ENCODE assay signal across 20 cellular contexts in genomic region chr5:58739051-58739450, GRCh38.
DNase-seq lines count a peak whose midpoint lies in the region; ATAC-seq, FAIRE-seq and TF ChIP-seq lines count a peak whose summit lies in the region.
"Had no signal": no experiment of that assay in that cellular context is flagged by ENCODE, and none has a peak within 500 bp of the region (broad histone marks: within the 10 kb centered on the region; RNA-seq: fewer than 3 reads in every experiment).

No MANE protein-coding gene starts in this region.

- no peak overlapping the region for H2BK12ac ChIP-seq in H1 (ENCODE audit: low read depth, low read length)

- H4K20me1 ChIP-seq in IMR-90 (ENCODE audit: insufficient read depth, low read length) (no peaks in the 10 kb centered on the region), H1 (replicated peaks in 1 of 2; ENCODE audit: control insufficient read depth in 1 of 2, insufficient read depth in 2 of 2, low read length in 2 of 2) (no peaks in the 10 kb centered on the region)
- H4K20me1 ChIP-seq: BLaER1 treated with 17β-estradiol and CSF1 and Interleukin-3, amounts not matched to agents 10 nM and 100 nM had no signal

- no peak overlapping the region for H3K27ac ChIP-seq in A549
- H3K27ac ChIP-seq in IMR-90 (ENCODE audit: insufficient read depth, low read length), result no peak overlapping the region
- H3K27ac ChIP-seq in H1 (ENCODE audit: low read depth, low read length), result no peak overlapping the region
- H3K27ac ChIP-seq: BLaER1 treated with 17β-estradiol and CSF1 and Interleukin-3, amounts not matched to agents 10 nM and 100 nM; C4-2B had no signal

- DNase-seq in A549 (ENCODE audit: low read depth in 1 of 2, low spot score in 1 of 2) (no peak), IMR-90 (no peak), H1 (ENCODE audit: low read depth in 1 of 2, low spot score in 2 of 2) (no peak), GM13977 (ENCODE audit: low spot score) (no peak), GDM1 (lab: John Stamatoyannopoulos, UW) (no peak)
- DNase-seq: 8988T; AML-193; Caco-2; Calu3; CD4-positive, alpha-beta T cell; CD8-positive, alpha-beta T cell; DMS79 treated with DMSO at 0.1 percent for 48 hours had no signal

- H2BK15ac ChIP-seq in IMR-90 (ENCODE audit: low read depth, low read length) (no peak overlapping the region), H1 (ENCODE audit: low read length) (no peak overlapping the region)

- H3K79me2 ChIP-seq in H1 (ENCODE audit: control insufficient read depth in 1 of 2, insufficient read depth in 2 of 2, low read length in 2 of 2), result no peaks in the 10 kb centered on the region

- H3K23me2 ChIP-seq in H1 (ENCODE audit: low read depth, low read length), result no peaks in the 10 kb centered on the region

- TF ChIP-seq POLR2A in A549 (IDR thresholded peaks at IDR 0.05; ENCODE audit: low read length) (no peak), IMR-90 (IDR thresholded peaks at IDR 0.05; ENCODE audit: low read depth, low read length) (no peak), H1 (IDR thresholded peaks at IDR 0.05; ENCODE audit: control extremely low read depth in 1 of 2, low read depth in 2 of 2, low read length in 2 of 2) (no peak)

- TF ChIP-seq RAD21 in A549 (conservative IDR thresholded peaks at IDR 0.05 in 1 of 2, IDR thresholded peaks at IDR 0.05 in 1 of 2) (no peak), IMR-90 (IDR thresholded peaks at IDR 0.05; ENCODE audit: low read length) (no peak), H1 (IDR thresholded peaks at IDR 0.05 in 1 of 2, conservative IDR thresholded peaks at IDR 0.05 in 1 of 2; ENCODE audit: low read depth in 2 of 2, low read length in 2 of 2) (no peak)

- H3K23ac ChIP-seq in IMR-90 (ENCODE audit: low read depth, low read length), result no peak overlapping the region
- H3K23ac ChIP-seq in H1 (ENCODE audit: insufficient read length), result no peak overlapping the region

- no peak overlapping the region for H3K4me3 ChIP-seq in A549
- no peak overlapping the region for H3K4me3 ChIP-seq in IMR-90 (ENCODE audit: insufficient read depth, low read depth, low read length)
- H3K4me3 ChIP-seq in H1 (ENCODE audit: extremely low read depth in 1 of 4, insufficient read depth in 2 of 4, low read depth in 3 of 4, low read length in 4 of 4), result no peak overlapping the region
- H3K4me3 ChIP-seq: BLaER1 treated with 17β-estradiol and CSF1 and Interleukin-3, amounts not matched to agents 10 nM and 100 nM; GM12878 had no signal

- H3K9me3 ChIP-seq in A549 (no peaks in the 10 kb centered on the region), IMR-90 (ENCODE audit: control insufficient read depth, insufficient read depth, low read length) (no peaks in the 10 kb centered on the region), H1 (ENCODE audit: insufficient read depth in 2 of 2, low read depth in 1 of 2, low read length in 1 of 2) (no peaks in the 10 kb centered on the region; a peak in 1 of 4 replicates)
- H3K9me3 ChIP-seq: BLaER1 treated with 17β-estradiol and CSF1 and Interleukin-3, amounts not matched to agents 10 nM and 100 nM; Caco-2 had no signal

- H2AK5ac ChIP-seq in IMR-90 (ENCODE audit: low read depth, low read length), result no peak overlapping the region
- no peak overlapping the region for H2AK5ac ChIP-seq in H1 (ENCODE audit: low read depth, low read length)

- H4K5ac ChIP-seq in IMR-90 (ENCODE audit: low read depth, low read length) (no peak overlapping the region), H1 (ENCODE audit: insufficient read length, low read depth, low read length) (no peak overlapping the region)

- H3K4ac ChIP-seq in IMR-90 (ENCODE audit: low read depth, low read length) (no peak overlapping the region), H1 (replicated peaks; ENCODE audit: insufficient read length, low read depth, low read length) (no peak overlapping the region)

- no peak overlapping the region for H2AK9ac ChIP-seq in IMR-90 (replicated peaks; ENCODE audit: low read depth, low read length, poor library complexity)

- H3K14ac ChIP-seq in IMR-90 (replicated peaks; ENCODE audit: low read depth, low read length) (no peak overlapping the region), H1 (ENCODE audit: insufficient read length) (no peak overlapping the region)

- no peak for TF ChIP-seq EP300 in A549 (IDR thresholded peaks at IDR 0.05)
- TF ChIP-seq EP300 in H1 (IDR thresholded peaks at IDR 0.05; ENCODE audit: borderline replicate concordance in 1 of 2, low read depth in 2 of 2, low read length in 2 of 2), result no peak

- H3K18ac ChIP-seq in IMR-90 (ENCODE audit: low read depth, low read length) (no peak overlapping the region), H1 (ENCODE audit: extremely low read depth, low read length) (no peak overlapping the region)

- H3K27me3 ChIP-seq in IMR-90 (ENCODE audit: control insufficient read depth, insufficient read depth, low read length) (no peaks in the 10 kb centered on the region), H1 (replicated peaks in 1 of 4; ENCODE audit: control insufficient read depth in 3 of 4, extremely low read depth in 1 of 4, insufficient read depth in 3 of 4, low read length in 3 of 4) (no peaks in the 10 kb centered on the region)
- H3K27me3 ChIP-seq: BLaER1 treated with 17β-estradiol and CSF1 and Interleukin-3, amounts not matched to agents 10 nM and 100 nM had no signal

- H3K56ac ChIP-seq in IMR-90 (ENCODE audit: extremely low read depth, insufficient read depth, low read length) (no peak overlapping the region), H1 (replicated peaks; ENCODE audit: insufficient read length, low read depth, low read length) (no peak overlapping the region)

- in situ Hi-C loops in IMR-90 (cut with MboI; ENCODE audit: low sequenced_read_pairs) (no loop called here), GM13977 (cut with MboI; ENCODE audit: low pct_unique_long_range_greater_than_20kb, low sequenced_read_pairs, unreplicated experiment) (no loop called here)

- H3K79me1 ChIP-seq in IMR-90 (ENCODE audit: low read depth in 1 of 2, low read length in 2 of 2) (no peaks in the 10 kb centered on the region), H1 (ENCODE audit: low read depth, low read length) (no peaks in the 10 kb centered on the region)

- no peak for TF ChIP-seq CTCF in A549 (IDR thresholded peaks at IDR 0.05)
- TF ChIP-seq CTCF in IMR-90 (conservative IDR thresholded peaks at IDR 0.05; ENCODE audit: low read depth, low read length), result no peak
- no peak for TF ChIP-seq CTCF in H1 (IDR thresholded peaks at IDR 0.05; ENCODE audit: control extremely low read depth in 1 of 3, insufficient read depth in 1 of 3, low read depth in 1 of 3, low read length in 3 of 3)
- no peak for TF ChIP-seq CTCF in GM13977 (IDR thresholded peaks at IDR 0.05; ENCODE audit: extremely low read depth, insufficient read depth, missing control alignments)

- no peak overlapping the region for H4K91ac ChIP-seq in IMR-90 (ENCODE audit: insufficient read depth, low read depth, low read length)
- no peak overlapping the region for H4K91ac ChIP-seq in H1 (replicated peaks; ENCODE audit: insufficient read length, low read length)

- intact Hi-C loops in IMR-90 (cut with micrococcal nuclease), result no loop called here

- no peaks in the 10 kb centered on the region for H3K9me1 ChIP-seq in IMR-90 (ENCODE audit: insufficient read depth, low read length)

- H2BK120ac ChIP-seq in IMR-90 (ENCODE audit: low read depth, low read length) (no peak overlapping the region), H1 (replicated peaks; ENCODE audit: low read depth, low read length) (no peak overlapping the region)

- FAIRE-seq in A549 (lab: Jason Lieb, UNC), result no peak
- no peak for FAIRE-seq in H1 (lab: Jason Lieb, UNC)
- FAIRE-seq: A204.1, D721Med, G401.6, GM12878, GM12892, GM19239 had no signal

- H4K8ac ChIP-seq in IMR-90 (ENCODE audit: low read depth in 2 of 2, low read length in 2 of 2) (no peak overlapping the region), H1 (ENCODE audit: extremely low read depth, insufficient read depth, low read length) (no peak overlapping the region)

- no peak for ATAC-seq in A549
- no peak for ATAC-seq in IMR-90 (ENCODE audit: low read depth)
- ATAC-seq: CD8-positive, alpha-beta T cell; GM12878 had no signal

- no peaks in the 10 kb centered on the region for H3K4me1 ChIP-seq in A549
- H3K4me1 ChIP-seq in IMR-90 (ENCODE audit: control insufficient read depth, insufficient read depth, low read length), result no peaks in the 10 kb centered on the region
- H3K4me1 ChIP-seq in H1 (replicated peaks in 1 of 4; ENCODE audit: control insufficient read depth in 3 of 4, insufficient read depth in 4 of 4, low read length in 3 of 4), result peaks cover 0 to 6% (median 3%) of the 10 kb centered on the region in 4 experiments; a peak in 4 of 7 replicates
- H3K4me1 ChIP-seq: BLaER1 treated with 17β-estradiol and CSF1 and Interleukin-3, amounts not matched to agents 10 nM and 100 nM had no signal

- no TSS peak for BruUV-seq in IMR-90 (replicated peaks; lab: Mats Ljungman, UMichigan)

- dilution Hi-C loops in IMR-90 (cut with HindIII; ENCODE audit: low sequenced_read_pairs, unreplicated experiment), result no loop called here

- H2BK5ac ChIP-seq in IMR-90 (ENCODE audit: low read depth, low read length, poor library complexity, severe bottlenecking), result no peak overlapping the region
- no peak overlapping the region for H2BK5ac ChIP-seq in H1 (ENCODE audit: low read depth, low read length)

- CTCF ChIA-PET in A549 (lab: Yijun Ruan, JAX) (no interaction called here), IMR-90 (lab: Yijun Ruan, JAX) (no interaction called here), H1 (lab: Charles Lee; ENCODE audit: partially characterized antibody) (no interaction called here)

- H3K36me3 ChIP-seq in IMR-90 (ENCODE audit: control insufficient read depth, insufficient read depth, low read length) (no peaks in the 10 kb centered on the region), H1 (ENCODE audit: control insufficient read depth in 2 of 4, insufficient read depth in 4 of 4, low read length in 3 of 4) (no peaks in the 10 kb centered on the region; a peak in 1 of 8 replicates)
- H3K36me3 ChIP-seq: BLaER1 treated with 17β-estradiol and CSF1 and Interleukin-3, amounts not matched to agents 10 nM and 100 nM had no signal

- H3K4me2 ChIP-seq in A549 (no peak overlapping the region), IMR-90 (ENCODE audit: low read depth, low read length) (no peak overlapping the region), H1 (ENCODE audit: insufficient read depth in 1 of 2, low read depth in 2 of 2, low read length in 2 of 2) (no peak overlapping the region)
- H3K4me2 ChIP-seq: BLaER1 treated with 17β-estradiol and CSF1 and Interleukin-3, amounts not matched to agents 10 nM and 100 nM had no signal

- WGBS in A549 (ENCODE audit: missing lambda C conversion rate), result 19% methylated on average over 2 of the region's 2 CpGs
- no CpG with 5 or more reads among the region's 2 CpGs for WGBS in IMR-90 (ENCODE audit: extremely low coverage in 2 of 2, insufficient read length in 1 of 2), 2 experiments
- 90% methylated on average over 2 of the region's 2 CpGs; no CpG with 5 or more reads in 1 of the 2 experiments for WGBS in H1 (ENCODE audit: extremely low coverage in 1 of 2, insufficient coverage in 1 of 2, insufficient read length in 1 of 2, insufficient replicate concordance in 2 of 2, low coverage in 1 of 2, low lambda C conversion rate in 2 of 2, missing lambda C conversion rate in 1 of 2), 2 experiments

- no peak overlapping the region for H3K9ac ChIP-seq in IMR-90 (ENCODE audit: low read depth, low read length)
- no peak overlapping the region for H3K9ac ChIP-seq in H1 (replicated peaks in 1 of 4; ENCODE audit: extremely low read depth in 1 of 4, low read depth in 3 of 4, low read length in 3 of 4)
- H3K9ac ChIP-seq: BLaER1 treated with 17β-estradiol and CSF1 and Interleukin-3, amounts not matched to agents 10 nM and 100 nM had no signal

- H2BK20ac ChIP-seq in IMR-90 (ENCODE audit: low read depth, low read length), result no peak overlapping the region
- no peak overlapping the region for H2BK20ac ChIP-seq in H1 (ENCODE audit: low read length)

- H2AFZ ChIP-seq in IMR-90 (replicated peaks; ENCODE audit: low read length, poor library complexity), result no peak overlapping the region
- no peak overlapping the region for H2AFZ ChIP-seq in H1 (ENCODE audit: low read length)

- POLR2A ChIA-PET in A549 (lab: Yijun Ruan, JAX) (no interaction called here), IMR-90 (lab: Charles Lee; ENCODE audit: unreplicated experiment) (no interaction called here), H1 (lab: Charles Lee; ENCODE audit: partially characterized antibody) (no interaction called here)

Comparison
In these comparisons a context has a peak if more than half of its experiments do, and no peak if none do; other contexts are left out.
1. Of the 18 proteins assayed by ChIP-seq in both H1 and A549: peak only in H1: none; only in A549: none; in both: MAFK; in neither: 17.